1 cellular context compared by ENCODE assay signal in genomic region chr6:53055873-53056272, GRCh38.
TF ChIP-seq lines count a peak whose summit lies in the region.

No MANE protein-coding gene starts in this region.

TF ChIP-seq in IMR-90, 13 proteins besides CTCF, POLR2A, EP300 and RAD21 (continued from another document):
- TF ChIP-seq CEBPB (IDR thresholded peaks at IDR 0.05; ENCODE audit: low read depth, low read length) (peak; percentile 54; the same call in 1 of the 2 replicates), RCOR1 (IDR thresholded peaks at IDR 0.05; ENCODE audit: insufficient replicate concordance, low read length) (no peak)
